Comparison of ENCODE assay signal across 9 cellular contexts in genomic region chr9:97635026-97635425, GRCh38. TPM values are rescaled to one million over a fixed set of nuclear protein-coding genes. Genes with fewer than 3 reads are reported as not detected.
DNase-seq lines count a peak whose midpoint lies in the region; ATAC-seq and TF ChIP-seq lines count a peak whose summit lies in the region.
"Had no signal": no experiment of that assay in that cellular context is flagged by ENCODE, and none has a peak within 500 bp of the region (broad histone marks: within the 10 kb centered on the region; RNA-seq: fewer than 3 reads in every experiment).

No MANE protein-coding gene starts in this region.

- no peaks in the 10 kb centered on the region for H3K27me3 Mint-ChIP-seq in activated CD8-positive, alpha-beta T cell treated with anti-CD3 and anti-CD28 coated beads for 36 hours

- 76% methylated on average over 7 of the region's 7 CpGs for WGBS in heart right ventricle, 2 donors
- 73 to 75% methylated on average over 7 of the region's 7 CpGs for WGBS in tibial nerve, 2 donors

- H3K9me3 ChIP-seq in heart right ventricle (no peaks in the 10 kb centered on the region), tibial nerve (no peaks in the 10 kb centered on the region)

- H3K36me3 ChIP-seq in heart right ventricle (peaks cover 0 to 7% (median 0%) of the 10 kb centered on the region in 9 donors), kidney epithelial cell (ENCODE audit: control insufficient read depth, insufficient read depth, low read length) (no peaks in the 10 kb centered on the region), tibial nerve (no peaks in the 10 kb centered on the region)

- peak overlapping the region; percentile 99 for H3K27ac Mint-ChIP-seq in activated CD8-positive, alpha-beta T cell treated with anti-CD3 and anti-CD28 coated beads for 36 hours

- peak overlapping the region; percentile 98 for H3K4me3 Mint-ChIP-seq in activated CD8-positive, alpha-beta T cell treated with anti-CD3 and anti-CD28 coated beads for 36 hours

- peak overlapping the region in 2 of 10 donors; percentile 95 to 96 for H3K27ac ChIP-seq in heart right ventricle
- peak overlapping the region in 1 of 4 donors; percentile 100 for H3K27ac ChIP-seq in tibial nerve

- TF ChIP-seq CTCF in heart right ventricle (IDR thresholded peaks at IDR 0.05): no peak
- no peak for TF ChIP-seq CTCF in activated CD8-positive, alpha-beta T cell treated with anti-CD3 and anti-CD28 coated beads for 36 hours (IDR thresholded peaks at IDR 0.05)
- TF ChIP-seq CTCF in kidney epithelial cell (IDR thresholded peaks at IDR 0.05; ENCODE audit: insufficient read depth, low read length, poor library complexity, severe bottlenecking): no peak
- no peak for TF ChIP-seq CTCF in tibial nerve (IDR thresholded peaks at IDR 0.05)

- intact Hi-C loops in heart right ventricle (cut with DNase I) (loop anchor here in 2 of 10 donors (5.0 to 10.0 kb wide), 2 partner anchors 52 to 630 kb away; no protein-coding TSS in a partner anchor), Right ventricle myocardium superior (cut with DNase I) (no loop called here)
- intact Hi-C loops in activated CD8-positive, alpha-beta T cell treated with anti-CD3 and anti-CD28 coated beads for 36 hours (cut with micrococcal nuclease): no loop called here

- DNase-seq in heart right ventricle (no peak), Right ventricle myocardium superior (no peak), kidney epithelial cell (ENCODE audit: low read depth) (no peak), tibial nerve (ENCODE audit: low spot score in 2 of 2) (no peak), HT-29 (ENCODE audit: low spot score) (no peak), retina (no peak)
- DNase-seq in activated CD8-positive, alpha-beta T cell treated with anti-CD3 and anti-CD28 coated beads for 36 hours: no peak
- DNase-seq: NCI-H510A had no signal

- TF ChIP-seq EP300 in tibial nerve (IDR thresholded peaks at IDR 0.05): no peak

- no peak for TF ChIP-seq POLR2A in tibial nerve (IDR thresholded peaks at IDR 0.05)

- H3K27me3 ChIP-seq in heart right ventricle (no peaks in the 10 kb centered on the region), kidney epithelial cell (ENCODE audit: control insufficient read depth, insufficient read depth, low read length) (no peaks in the 10 kb centered on the region), tibial nerve (no peaks in the 10 kb centered on the region)

- POLR2A ChIA-PET in activated CD8-positive, alpha-beta T cell treated with anti-CD3 and anti-CD28 coated beads for 36 hours (lab: Charles Lee): interaction anchor here (2.2 kb wide), 1 partner anchor 26 kb away, joined by 8 read pairs; no protein-coding TSS in a partner anchor

- H3K36me3 Mint-ChIP-seq in activated CD8-positive, alpha-beta T cell treated with anti-CD3 and anti-CD28 coated beads for 36 hours (ENCODE audit: low read depth): peaks cover 19% of the 10 kb centered on the region

- no peaks in the 10 kb centered on the region for H3K9me3 Mint-ChIP-seq in activated CD8-positive, alpha-beta T cell treated with anti-CD3 and anti-CD28 coated beads for 36 hours

- H3K4me1 Mint-ChIP-seq in activated CD8-positive, alpha-beta T cell treated with anti-CD3 and anti-CD28 coated beads for 36 hours (ENCODE audit: low read depth): peaks cover 49% of the 10 kb centered on the region

- peaks cover 2 to 74% (median 63%) of the 10 kb centered on the region in 9 donors for H3K4me1 ChIP-seq in heart right ventricle
- H3K4me1 ChIP-seq in tibial nerve: peaks cover 4 to 69% (median 36%) of the 10 kb centered on the region in 4 donors

- CTCF ChIA-PET in activated CD8-positive, alpha-beta T cell treated with anti-CD3 and anti-CD28 coated beads for 36 hours (lab: Charles Lee): interaction anchor here (3.1 kb wide), 1 partner anchor 37 kb away, joined by 14 read pairs; no protein-coding TSS in a partner anchor

- H3K4me3 ChIP-seq in heart right ventricle (peak overlapping the region in 8 of 10 donors; percentile 49 to 98 (median 93)), kidney epithelial cell (ENCODE audit: low read depth, low read length) (peak overlapping the region; percentile 100), tibial nerve (peak overlapping the region in 3 of 4 donors; percentile 14 to 96 (median 77))

- ATAC-seq in heart right ventricle (no peak), Right ventricle myocardium superior (ENCODE audit: poor library complexity) (no peak), GM18520 (IDR thresholded peaks at IDR 0.05; ENCODE audit: unreplicated experiment) (no peak)
- ATAC-seq in activated CD8-positive, alpha-beta T cell treated with anti-CD3 and anti-CD28 coated beads for 36 hours: no peak

RNA-seq across cellular contexts. Expression of gene NCBP1, which starts 1.4 kb away (rescaled TPM):
- 10 to 100 TPM; 11.8 to 20.4 (median 15.9) TPM for total RNA-seq in heart right ventricle
- 1 to 10 TPM; 6.6 to 9.0 TPM for polyA plus RNA-seq in heart right ventricle
- 20.0 TPM for total RNA-seq in Right ventricle myocardium superior
- 10 to 100 TPM; 37.6 to 41.7 TPM for total RNA-seq in activated CD8-positive, alpha-beta T cell treated with anti-CD3 and anti-CD28 coated beads for 36 hours
- total RNA-seq in kidney epithelial cell: 25.5 and 30.6 TPM in 2 replicates
- total RNA-seq in tibial nerve: 10 to 100 TPM; 18.6 to 38.4 (median 24.4) TPM
- total RNA-seq in HT-29 (2014; rRNA removed; shearing (Covaris generic)): 25.9 and 27.9 TPM in 2 replicates

RNA-seq across cellular contexts. Expression of gene TSTD2, which starts 1.9 kb away (rescaled TPM):
- total RNA-seq in heart right ventricle (10 to 100 TPM; 19.8 to 29.4 (median 23.4) TPM), Right ventricle myocardium superior (26.1 TPM), kidney epithelial cell (19.5 and 19.6 TPM in 2 replicates), tibial nerve (10 to 100 TPM; 14.0 to 54.1 (median 23.6) TPM)
- 10 to 100 TPM in 1 of 2 donors, 1 to 10 TPM in 1; 8.5 to 22.3 TPM for polyA plus RNA-seq in heart right ventricle
- total RNA-seq in activated CD8-positive, alpha-beta T cell treated with anti-CD3 and anti-CD28 coated beads for 36 hours: 10 to 100 TPM; 15.2 to 15.3 TPM
- total RNA-seq in HT-29 (2014; rRNA removed; shearing (Covaris generic)): 10.0 and 10.6 TPM in 2 replicates
